Comparison of ENCODE assay signal across 9 cellular contexts in genomic region chr10:96700477-96701099, GRCh38. TPM values are rescaled to one million over a fixed set of nuclear protein-coding genes. Genes with fewer than 3 reads are reported as not detected.
DNase-seq lines count a peak whose midpoint lies in the region; ATAC-seq and TF ChIP-seq lines count a peak whose summit lies in the region.
"Had no signal": no experiment of that assay in that cellular context is flagged by ENCODE, and none has a peak within 500 bp of the region (broad histone marks: within the 10 kb centered on the region; RNA-seq: fewer than 3 reads in every experiment).

No MANE protein-coding gene starts in this region.

- ATAC-seq in GM18907 (IDR thresholded peaks at IDR 0.05; ENCODE audit: unreplicated experiment) (peak; percentile 85), HG02642 (IDR thresholded peaks at IDR 0.05; ENCODE audit: poor library complexity, unreplicated experiment) (peak; percentile 76)
- no peak for ATAC-seq in CD4-positive, alpha-beta T cell (ENCODE audit: poor library complexity)

- TF ChIP-seq CTCF in nephron progenitor cell (IDR thresholded peaks at IDR 0.05) (no peak), colonic mucosa (IDR thresholded peaks at IDR 0.05) (no peak)
- TF ChIP-seq CTCF in CD4-positive, alpha-beta T cell (IDR thresholded peaks at IDR 0.05): no peak

- POLR2A ChIA-PET in CD4-positive, alpha-beta T cell (lab: Charles Lee): no interaction called here

- peak overlapping the region; percentile 33 for H3K27ac Mint-ChIP-seq in nephron progenitor cell
- H3K27ac Mint-ChIP-seq in CD4-positive, alpha-beta T cell: no peak overlapping the region

- no peaks in the 10 kb centered on the region for H3K27me3 ChIP-seq in colonic mucosa
- no peaks in the 10 kb centered on the region for H3K27me3 ChIP-seq in CD4-positive, alpha-beta T cell (ENCODE audit: control insufficient read depth, insufficient read depth, low read length)
- H3K27me3 ChIP-seq: pancreas had no signal

- H3K27ac ChIP-seq in colonic mucosa: no peak overlapping the region
- H3K27ac ChIP-seq in CD4-positive, alpha-beta T cell (ENCODE audit: low read depth, low read length): no peak overlapping the region
- H3K27ac ChIP-seq: pancreas had no signal

- intact Hi-C loops in colonic mucosa (cut with DNase I): no loop called here
- intact Hi-C loops in CD4-positive, alpha-beta T cell (cut with DNase I, micrococcal nuclease): no loop called here

- peaks cover 39% of the 10 kb centered on the region for H3K4me1 Mint-ChIP-seq in nephron progenitor cell
- peaks cover 10% of the 10 kb centered on the region for H3K4me1 Mint-ChIP-seq in CD4-positive, alpha-beta T cell (ENCODE audit: low read depth)

- no peaks in the 10 kb centered on the region for H3K9me3 Mint-ChIP-seq in nephron progenitor cell
- no peaks in the 10 kb centered on the region for H3K9me3 Mint-ChIP-seq in CD4-positive, alpha-beta T cell

- no peaks in the 10 kb centered on the region for H3K36me3 ChIP-seq in colonic mucosa
- H3K36me3 ChIP-seq: pancreas had no signal

- H3K36me3 Mint-ChIP-seq in nephron progenitor cell (ENCODE audit: low read depth): no peaks in the 10 kb centered on the region
- no peaks in the 10 kb centered on the region for H3K36me3 Mint-ChIP-seq in CD4-positive, alpha-beta T cell (ENCODE audit: low read depth)

- H3K4me1 ChIP-seq in colonic mucosa: no peaks in the 10 kb centered on the region

- H3K9ac ChIP-seq in colonic mucosa (ENCODE audit: low read depth in 2 of 2, low read length in 2 of 2): peak overlapping the region in 1 of 2 donors; percentile 12

- H3K4me3 ChIP-seq in colonic mucosa: no peak overlapping the region
- H3K4me3 ChIP-seq: pancreas had no signal

- H3K27me3 Mint-ChIP-seq in nephron progenitor cell (ENCODE audit: low read depth, poor library complexity): no peaks in the 10 kb centered on the region
- H3K27me3 Mint-ChIP-seq in CD4-positive, alpha-beta T cell: no peaks in the 10 kb centered on the region

- CTCF ChIA-PET in CD4-positive, alpha-beta T cell (lab: Charles Lee): no interaction called here

- H3K4me3 Mint-ChIP-seq in nephron progenitor cell: no peak overlapping the region
- no peak overlapping the region for H3K4me3 Mint-ChIP-seq in CD4-positive, alpha-beta T cell

- peak; percentile 91 for DNase-seq in MV-4-11 (lab: John Stamatoyannopoulos, UW)
- DNase-seq in nephron progenitor cell: no peak
- DNase-seq in colonic mucosa: no peak
- DNase-seq in stimulated activated naive CD4-positive, alpha-beta T cell (lab: John Stamatoyannopoulos, UW): no peak
- DNase-seq in CD4-positive, alpha-beta T cell: no peak
- no peak for DNase-seq in NCI-H526 (lab: John Stamatoyannopoulos, UW)
- DNase-seq: pancreas had no signal

- no peaks in the 10 kb centered on the region for H3K9me3 ChIP-seq in colonic mucosa
- no peaks in the 10 kb centered on the region for H3K9me3 ChIP-seq in CD4-positive, alpha-beta T cell (ENCODE audit: control insufficient read depth, low read length)
- H3K9me3 ChIP-seq: pancreas had no signal

RNA-seq across cellular contexts. Expression of gene PIK3AP1, which starts 19.7 kb away (rescaled TPM):
- 10 to 100 TPM; 10.9 to 12.4 TPM for total RNA-seq in colonic mucosa
- under 1 TPM; 0.58 to 0.59 TPM for total RNA-seq in CD4-positive, alpha-beta T cell

Comparison
In these comparisons a context has a peak if more than half of its experiments do, and no peak if none do; other contexts are left out.
1. RNA of gene PIK3AP1, which starts 19.7 kb away (total RNA-seq): 10.9 to 12.4 TPM in colonic mucosa; 0.58 to 0.59 TPM in CD4-positive, alpha-beta T cell; every median in the first group is over 4 times any median in the second.